ENCODE assay signal across 1 cellular context in the genomic region with DNA sequence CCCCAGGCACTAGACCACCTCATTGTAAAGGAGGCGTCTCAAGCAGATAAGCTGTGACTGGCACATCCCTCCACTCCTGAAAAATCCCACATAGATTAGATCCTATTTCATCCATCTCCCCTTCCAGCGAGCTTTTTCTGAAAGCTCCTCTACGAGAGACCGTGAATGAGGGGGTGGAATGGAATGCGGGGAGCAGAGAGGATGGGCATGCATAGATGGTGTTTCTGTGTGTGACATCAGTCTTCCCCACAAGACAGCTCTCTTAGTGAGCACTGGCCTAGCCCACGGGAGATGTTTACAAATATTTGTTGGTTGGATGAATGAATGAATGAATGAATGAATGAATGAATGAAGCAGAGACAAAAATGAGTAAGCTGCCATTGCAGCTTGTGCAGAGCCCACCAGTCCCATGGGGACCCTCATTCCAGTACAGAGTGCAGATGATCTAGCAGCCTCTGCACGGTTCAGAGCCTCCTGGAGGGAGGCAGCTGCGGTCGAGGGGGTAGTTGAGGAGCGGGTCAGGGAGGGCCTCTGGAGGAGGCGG.
TF ChIP-seq lines count a peak whose summit lies in the region.

No MANE protein-coding gene starts in this region.

TF ChIP-seq in HEK293, 187 proteins besides CTCF, POLR2A, EP300 and RAD21 (continued from another document):
- TF ChIP-seq, protein P1, sequence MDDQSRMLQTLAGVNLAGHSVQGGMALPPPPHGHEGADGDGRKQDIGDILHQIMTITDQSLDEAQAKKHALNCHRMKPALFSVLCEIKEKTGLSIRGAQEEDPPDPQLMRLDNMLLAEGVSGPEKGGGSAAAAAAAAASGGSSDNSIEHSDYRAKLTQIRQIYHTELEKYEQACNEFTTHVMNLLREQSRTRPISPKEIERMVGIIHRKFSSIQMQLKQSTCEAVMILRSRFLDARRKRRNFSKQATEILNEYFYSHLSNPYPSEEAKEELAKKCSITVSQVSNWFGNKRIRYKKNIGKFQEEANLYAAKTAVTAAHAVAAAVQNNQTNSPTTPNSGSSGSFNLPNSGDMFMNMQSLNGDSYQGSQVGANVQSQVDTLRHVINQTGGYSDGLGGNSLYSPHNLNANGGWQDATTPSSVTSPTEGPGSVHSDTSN (CRISPR knock-in tag; IDR thresholded peaks at IDR 0.05), result no peak
